In genomic region chr11:129326921-129327320, GRCh38 we compare ENCODE assay signal across 10 cellular contexts. TPM values are rescaled to one million over a fixed set of nuclear protein-coding genes. Genes with fewer than 3 reads are reported as not detected.
"Had no signal": no experiment of that assay in that cellular context is flagged by ENCODE, and none has a peak within 500 bp of the region (broad histone marks: within the 10 kb centered on the region; RNA-seq: fewer than 3 reads in every experiment).

No MANE protein-coding gene starts in this region.

- DNase-seq: H9, HCEC 1CT, HFFc6, Karpas-422 had no signal

- H3K27ac Mint-ChIP-seq: GM23338, HFFc6, IgD-negative memory B cell had no signal

- ATAC-seq: GM23338 had no signal

- H3K4me3 ChIP-seq: GM23338 had no signal

- H3K4me2 ChIP-seq: GM23338, KMS-11 had no signal

- H3K9me3 Mint-ChIP-seq: GM23338, H9, HFFc6, IgD-negative memory B cell had no signal

- H3K4me3 Mint-ChIP-seq: GM23338, H9, HFFc6, IgD-negative memory B cell had no signal

- H2AFZ ChIP-seq: GM23338 had no signal

- H3K9ac ChIP-seq: KMS-11 had no signal

- H3K27ac ChIP-seq: HL-60, KMS-11 had no signal

- FAIRE-seq: H54 had no signal

- H3K4me1 Mint-ChIP-seq: IgD-negative memory B cell had no signal

RNA-seq across cellular contexts. Expression of gene BARX2, which starts 48.7 kb away (rescaled TPM):
- total RNA-seq: GM23338, H9, HFFc6, HT1080 had no signal
- polyA plus RNA-seq: GM23338, IgD-negative memory B cell had no signal
